In genomic region chr7:2313450-2314208, GRCh38 we compare ENCODE assay signal across 8 cellular contexts. TPM values are rescaled to one million over a fixed set of nuclear protein-coding genes. Genes with fewer than 3 reads are reported as not detected.
DNase-seq lines count a peak whose midpoint lies in the region; ATAC-seq and TF ChIP-seq lines count a peak whose summit lies in the region.

No MANE protein-coding gene starts in this region.

- peak overlapping the region; percentile 85 for H2AFZ ChIP-seq in hepatocyte

- intact Hi-C loops in A673 (cut with micrococcal nuclease; ENCODE audit: unreplicated experiment), result no loop called here

- H3K9me3 Mint-ChIP-seq in activated naive CD8-positive, alpha-beta T cell treated with anti-CD3 and anti-CD28 coated beads for 36 hours, result no peaks in the 10 kb centered on the region

- peak; percentile 21 for DNase-seq in A673 (ENCODE audit: low spot score)
- peak in 1 of 2 experiments; percentile 21 for DNase-seq in HL-60 (ENCODE audit: low read depth in 1 of 2, low spot score in 1 of 2)
- no peak for DNase-seq in activated naive CD8-positive, alpha-beta T cell treated with anti-CD3 and anti-CD28 coated beads for 36 hours
- DNase-seq in hepatocyte (ENCODE audit: low spot score), result peak; percentile 42
- DNase-seq in skeletal muscle cell (ENCODE audit: low read depth), result no peak
- DNase-seq in NCI-H1694 (lab: John Stamatoyannopoulos, UW), result no peak

- 32% methylated on average over 39 of the region's 42 CpGs for WGBS in hepatocyte (ENCODE audit: low lambda C conversion rate, missing lambda C conversion rate)

- CTCF ChIA-PET in A673 (lab: Charles Lee), result interaction anchor here (0.5 kb wide), 1 partner anchor 155 kb away, joined by 3 read pairs; no protein-coding TSS in a partner anchor

- TF ChIP-seq CTCF in A673 (conservative IDR thresholded peaks at IDR 0.05; ENCODE audit: low read depth, low read length) (no peak), HL-60 (IDR thresholded peaks at IDR 0.05; ENCODE audit: insufficient read depth, low read length) (no peak), hepatocyte (IDR thresholded peaks at IDR 0.05; ENCODE audit: poor library complexity) (no peak)

- no peaks in the 10 kb centered on the region for H3K9me2 ChIP-seq in hepatocyte (replicated peaks; ENCODE audit: insufficient read depth)

- H3K4me1 Mint-ChIP-seq in activated naive CD8-positive, alpha-beta T cell treated with anti-CD3 and anti-CD28 coated beads for 36 hours, result peaks cover 11% of the 10 kb centered on the region

- peak overlapping the region; percentile 96 for H3K4me2 ChIP-seq in hepatocyte

- peak overlapping the region; percentile 91 for H3K4me3 Mint-ChIP-seq in activated naive CD8-positive, alpha-beta T cell treated with anti-CD3 and anti-CD28 coated beads for 36 hours

- H3K36me3 ChIP-seq in A673 (ENCODE audit: insufficient read depth, low read length, poor library complexity, severe bottlenecking), result no peaks in the 10 kb centered on the region
- no peaks in the 10 kb centered on the region for H3K36me3 ChIP-seq in hepatocyte (replicated peaks; ENCODE audit: insufficient read depth, low read depth)

- H3K4me1 ChIP-seq in A673 (ENCODE audit: insufficient read depth, low read length, poor library complexity, severe bottlenecking) (no peaks in the 10 kb centered on the region), hepatocyte (ENCODE audit: insufficient read depth) (no peaks in the 10 kb centered on the region)

- peaks cover 11% of the 10 kb centered on the region for H3K36me3 Mint-ChIP-seq in activated naive CD8-positive, alpha-beta T cell treated with anti-CD3 and anti-CD28 coated beads for 36 hours

- BruUV-seq in A673 (replicated peaks; lab: Mats Ljungman, UMichigan), result TSS peak; percentile 25

- H3K27me3 ChIP-seq in A673 (replicated peaks; ENCODE audit: insufficient read depth, low read depth, low read length, poor library complexity) (no peaks in the 10 kb centered on the region), HL-60 (ENCODE audit: insufficient read depth, poor library complexity, severe bottlenecking) (no peaks in the 10 kb centered on the region), hepatocyte (no peaks in the 10 kb centered on the region)

- no peaks in the 10 kb centered on the region for H4K20me1 ChIP-seq in hepatocyte (ENCODE audit: insufficient read depth, poor library complexity, severe bottlenecking)

- H3K27ac Mint-ChIP-seq in activated naive CD8-positive, alpha-beta T cell treated with anti-CD3 and anti-CD28 coated beads for 36 hours, result peak overlapping the region; percentile 78

- POLR2A ChIA-PET in A673 (lab: Charles Lee; ENCODE audit: low non-redundant PET), result no interaction called here

- no peaks in the 10 kb centered on the region for H3K27me3 Mint-ChIP-seq in activated naive CD8-positive, alpha-beta T cell treated with anti-CD3 and anti-CD28 coated beads for 36 hours

- peak; percentile 13 for ATAC-seq in GM18511 (IDR thresholded peaks at IDR 0.05; ENCODE audit: unreplicated experiment)
- ATAC-seq in activated CD4-positive, CD25-positive, alpha-beta regulatory T cell treated with anti-CD3 and anti-CD28 coated beads, Interleukin-2, amount 50 U/mL, for 24 hours, result no peak

- H3K9me3 ChIP-seq in A673 (ENCODE audit: low read depth, low read length, poor library complexity, severe bottlenecking) (no peaks in the 10 kb centered on the region), hepatocyte (ENCODE audit: low read depth) (no peaks in the 10 kb centered on the region)

- H3K79me2 ChIP-seq in hepatocyte, result peaks cover 49% of the 10 kb centered on the region

- peak overlapping the region; percentile 71 for H3K27ac ChIP-seq in A673 (ENCODE audit: low read depth, low read length, poor library complexity, severe bottlenecking)
- peak overlapping the region; percentile 64 for H3K27ac ChIP-seq in HL-60 (replicated peaks)
- peak overlapping the region; percentile 83 for H3K27ac ChIP-seq in hepatocyte

- H3K4me3 ChIP-seq in A673 (ENCODE audit: low read depth, low read length, poor library complexity, severe bottlenecking), result peak overlapping the region; percentile 69
- H3K4me3 ChIP-seq in HL-60 (replicated peaks; ENCODE audit: insufficient read depth, low read length), result peak overlapping the region; percentile 91
- peak overlapping the region; percentile 76 for H3K4me3 ChIP-seq in hepatocyte
- H3K4me3 ChIP-seq in skeletal muscle cell (ENCODE audit: low read depth, low read length), result peak overlapping the region; percentile 90

RNA-seq across cellular contexts. Expression of gene SNX8, which starts 0.6 kb away (rescaled TPM):
- 42.9 and 52.1 TPM in 2 replicates for total RNA-seq in A673 (2021)
- total RNA-seq in activated naive CD8-positive, alpha-beta T cell treated with anti-CD3 and anti-CD28 coated beads for 36 hours, result 10 to 100 TPM; 45.6 to 48.7 TPM
- 24.7 and 32.0 TPM in 2 replicates for total RNA-seq in hepatocyte
- polyA plus RNA-seq in hepatocyte, result 81.4 and 98.0 TPM in 2 replicates

RNA-seq across cellular contexts. Expression of gene EIF3B, which starts 41.0 kb away (rescaled TPM):
- total RNA-seq in A673 (2021) (356 and 364 TPM in 2 replicates), hepatocyte (122 and 131 TPM in 2 replicates)
- 100 to 1,000 TPM; 315 to 319 TPM for total RNA-seq in activated naive CD8-positive, alpha-beta T cell treated with anti-CD3 and anti-CD28 coated beads for 36 hours
- 139 and 145 TPM in 2 replicates for polyA plus RNA-seq in hepatocyte

Comparison
In these comparisons a context has a peak if more than half of its experiments do, and no peak if none do; other contexts are left out.
1. DNase-seq: peak in A673 (single experiment) and hepatocyte (single experiment); none in activated naive CD8-positive, alpha-beta T cell treated with anti-CD3 and anti-CD28 coated beads for 36 hours (single experiment), skeletal muscle cell (single experiment) and NCI-H1694 (single experiment).
2. Peak in every context shown above with its lines, with median percentiles within 50 percentile points of each other: H3K27ac ChIP-seq and H3K4me3 ChIP-seq.